In genomic region chr15:34754171-34754580, GRCh38 we compare ENCODE assay signal across 17 cellular contexts. TPM values are rescaled to one million over a fixed set of nuclear protein-coding genes. Genes with fewer than 3 reads are reported as not detected.
DNase-seq lines count a peak whose midpoint lies in the region; ATAC-seq and TF ChIP-seq lines count a peak whose summit lies in the region.
"Had no signal": no experiment of that assay in that cellular context is flagged by ENCODE, and none has a peak within 500 bp of the region (broad histone marks: within the 10 kb centered on the region; RNA-seq: fewer than 3 reads in every experiment).

No MANE protein-coding gene starts in this region.

- H2BK5ac ChIP-seq in neuronal stem cell (ENCODE audit: low read length) = no peak overlapping the region

- H2AK5ac ChIP-seq in neuronal stem cell (ENCODE audit: low read depth, low read length) = no peak overlapping the region

- H3K9ac ChIP-seq in HUES6 (ENCODE audit: low read length) (no peak overlapping the region), neuronal stem cell (ENCODE audit: low read depth, low read length, poor library complexity) (no peak overlapping the region)

- H4K8ac ChIP-seq in neuronal stem cell (ENCODE audit: low read depth, low read length) = no peak overlapping the region

- H3K36me3 ChIP-seq in HUES6 (ENCODE audit: control insufficient read depth, insufficient read depth, low read length) (no peaks in the 10 kb centered on the region), esophagus muscularis mucosa (no peaks in the 10 kb centered on the region), neuronal stem cell (replicated peaks in 1 of 2; ENCODE audit: control insufficient read depth in 2 of 2, insufficient read depth in 2 of 2, low read length in 2 of 2) (no peaks in the 10 kb centered on the region)

- CTCF ChIA-PET in activated CD4-positive, alpha-beta T cell treated with anti-CD3 and anti-CD28 coated beads, Interleukin-2, amount 10 ng/mL, durations not matched to agents 7 days and 5 days (lab: Charles Lee) = interaction anchor here (0.6 kb wide), 1 partner anchor 17 kb away, joined by 5 read pairs; no protein-coding TSS in a partner anchor

- intact Hi-C loops in esophagus muscularis mucosa (cut with DNase I) = no loop called here

- H3K36me3 Mint-ChIP-seq in activated CD4-positive, alpha-beta T cell treated with anti-CD3 and anti-CD28 coated beads, Interleukin-2, amount 10 ng/mL, durations not matched to agents 7 days and 5 days (ENCODE audit: low read depth) = no peaks in the 10 kb centered on the region

- H3K14ac ChIP-seq in neuronal stem cell (ENCODE audit: low read length) = no peak overlapping the region

- peak; percentile 58 for DNase-seq in D341Med (ENCODE audit: low spot score)
- no peak for DNase-seq in esophagus muscularis mucosa (ENCODE audit: extremely low spot score)
- no peak for DNase-seq in neuronal stem cell (ENCODE audit: low spot score)
- no peak for DNase-seq in activated CD4-positive, alpha-beta T cell treated with anti-CD3 and anti-CD28 coated beads, Interleukin-2, amount 10 ng/mL, durations not matched to agents 7 days and 5 days
- no peak for DNase-seq in middle frontal gyrus (ENCODE audit: extremely low spot score, low spot score)
- DNase-seq: activated CD4-positive, alpha-beta T cell treated with anti-CD3 and anti-CD28 coated beads for 1 hour; activated T-cell treated with anti-CD3 and anti-CD28 coated beads, Interleukin-2, amount 50 U/mL, for 1 hour; CD4-positive, alpha-beta T cell; NCI-H2081 treated with DMSO at 0.1 percent for 48 hours; OCI-M1 had no signal

- H3K4me1 Mint-ChIP-seq in activated CD4-positive, alpha-beta T cell treated with anti-CD3 and anti-CD28 coated beads, Interleukin-2, amount 10 ng/mL, durations not matched to agents 7 days and 5 days = peaks cover 7% of the 10 kb centered on the region

- H3K27me3 ChIP-seq in HUES6 (ENCODE audit: control insufficient read depth, insufficient read depth, low read length) (peaks cover 89% of the 10 kb centered on the region), esophagus muscularis mucosa (peaks cover 5 to 52% (median 24%) of the 10 kb centered on the region in 4 donors), neuronal stem cell (ENCODE audit: control insufficient read depth in 3 of 3, insufficient read depth in 3 of 3, low read depth in 1 of 3, low read length in 3 of 3) (peaks cover 18 to 66% (median 39%) of the 10 kb centered on the region in 3 experiments)

- POLR2A ChIA-PET in activated CD4-positive, alpha-beta T cell treated with anti-CD3 and anti-CD28 coated beads, Interleukin-2, amount 10 ng/mL, durations not matched to agents 7 days and 5 days (lab: Charles Lee) = no interaction called here

- peak overlapping the region; percentile 77 for H3K4me2 ChIP-seq in neuronal stem cell (ENCODE audit: insufficient read depth, low read length, poor library complexity, severe bottlenecking)

- no peak overlapping the region for H3K4ac ChIP-seq in neuronal stem cell (ENCODE audit: low read length)

- H3K27me3 Mint-ChIP-seq in activated CD4-positive, alpha-beta T cell treated with anti-CD3 and anti-CD28 coated beads, Interleukin-2, amount 10 ng/mL, durations not matched to agents 7 days and 5 days = peaks cover 66% of the 10 kb centered on the region

- WGBS in esophagus muscularis mucosa = 2% methylated on average over 18 of the region's 27 CpGs
- WGBS in neuronal stem cell (ENCODE audit: extremely low coverage in 2 of 2, insufficient read length in 2 of 2, insufficient replicate concordance in 1 of 2), 2 donors = no CpG with 5 or more reads among the region's 27 CpGs

- H3K4me3 ChIP-seq in HUES6 (ENCODE audit: low read depth, low read length) = peak overlapping the region; percentile 70
- H3K4me3 ChIP-seq in esophagus muscularis mucosa = peak overlapping the region; percentile 34 to 52 (median 42)
- H3K4me3 ChIP-seq in neuronal stem cell (ENCODE audit: low read length in 2 of 2) = no peak overlapping the region

- no peak overlapping the region for H2BK12ac ChIP-seq in neuronal stem cell (ENCODE audit: low read length)

- H3K27ac ChIP-seq in HUES6 (ENCODE audit: low read depth, low read length) = no peak overlapping the region
- H3K27ac ChIP-seq in esophagus muscularis mucosa (replicated peaks in 1 of 4) = no peak overlapping the region
- H3K27ac ChIP-seq in neuronal stem cell (replicated peaks; ENCODE audit: low read length) = no peak overlapping the region

- TF ChIP-seq POLR2A in esophagus muscularis mucosa (IDR thresholded peaks at IDR 0.05; ENCODE audit: low read depth) = no peak

- peak overlapping the region; percentile 44 for H3K23ac ChIP-seq in neuronal stem cell (ENCODE audit: low read depth, low read length, poor library complexity)

- TF ChIP-seq CTCF in esophagus muscularis mucosa (IDR thresholded peaks at IDR 0.05) = no peak

- H3K9me3 Mint-ChIP-seq in activated CD4-positive, alpha-beta T cell treated with anti-CD3 and anti-CD28 coated beads, Interleukin-2, amount 10 ng/mL, durations not matched to agents 7 days and 5 days = no peaks in the 10 kb centered on the region
- H3K9me3 Mint-ChIP-seq: CD4-positive, alpha-beta T cell had no signal

- H3K4me3 Mint-ChIP-seq in activated CD4-positive, alpha-beta T cell treated with anti-CD3 and anti-CD28 coated beads, Interleukin-2, amount 10 ng/mL, durations not matched to agents 7 days and 5 days = no peak overlapping the region
- H3K4me3 Mint-ChIP-seq: CD4-positive, alpha-beta T cell had no signal

- no peak for ATAC-seq in activated CD4-positive, CD25-positive, alpha-beta regulatory T cell treated with anti-CD3 and anti-CD28 coated beads, Interleukin-2, amount 50 U/mL, for 24 hours
- ATAC-seq: HCT116 had no signal

- H3K4me1 ChIP-seq in HUES6 (ENCODE audit: control insufficient read depth, insufficient read depth, low read length) (0 out of 2 replicates have a peak, but pooled peaks cover 2% of the 10 kb centered on the region), esophagus muscularis mucosa (peaks cover 9 to 19% (median 11%) of the 10 kb centered on the region in 4 donors), neuronal stem cell (ENCODE audit: control insufficient read depth in 2 of 2, insufficient read depth in 1 of 2, low read depth in 1 of 2, low read length in 2 of 2) (peaks cover 0 to 3% of the 10 kb centered on the region in 2 donors)

- H2BK120ac ChIP-seq in neuronal stem cell (ENCODE audit: low read depth, low read length) = no peak overlapping the region

- no peak overlapping the region for H4K91ac ChIP-seq in neuronal stem cell (ENCODE audit: low read depth, low read length, poor library complexity)

- no peak for TF ChIP-seq EP300 in esophagus muscularis mucosa (IDR thresholded peaks at IDR 0.05)

- H3K9me3 ChIP-seq in HUES6 (ENCODE audit: control insufficient read depth, insufficient read depth, low read depth, low read length) (no peaks in the 10 kb centered on the region), esophagus muscularis mucosa (no peaks in the 10 kb centered on the region), neuronal stem cell (replicated peaks in 1 of 2; ENCODE audit: control insufficient read depth in 2 of 2, insufficient read depth in 1 of 2, low read depth in 1 of 2, low read length in 2 of 2) (no peaks in the 10 kb centered on the region)

- no peak overlapping the region for H2BK15ac ChIP-seq in neuronal stem cell (ENCODE audit: low read length)

- no peak overlapping the region for H2AFZ ChIP-seq in neuronal stem cell (ENCODE audit: low read length)

- no peak overlapping the region for H3K27ac Mint-ChIP-seq in activated CD4-positive, alpha-beta T cell treated with anti-CD3 and anti-CD28 coated beads, Interleukin-2, amount 10 ng/mL, durations not matched to agents 7 days and 5 days
- H3K27ac Mint-ChIP-seq: CD4-positive, alpha-beta T cell had no signal

- no peak overlapping the region for H3K18ac ChIP-seq in neuronal stem cell (ENCODE audit: low read length)

- no peaks in the 10 kb centered on the region for H3K79me1 ChIP-seq in neuronal stem cell (ENCODE audit: low read depth, low read length)

RNA-seq across cellular contexts. Expression of gene GJD2, which starts 0.6 kb away (rescaled TPM):
- not detected for total RNA-seq in esophagus muscularis mucosa
- 0.01 TPM for polyA plus RNA-seq in neuronal stem cell (2013, experiment 1 of 2)
- not detected for polyA plus RNA-seq in neuronal stem cell (2013, experiment 2 of 2)
- total RNA-seq in activated CD4-positive, alpha-beta T cell treated with anti-CD3 and anti-CD28 coated beads, Interleukin-2, amount 10 ng/mL, durations not matched to agents 7 days and 5 days = not detected
- total RNA-seq: CD4-positive, alpha-beta T cell; dermis microvascular lymphatic vessel endothelial cell; LHCN-M2; skeletal muscle tissue had no signal
- polyA plus RNA-seq: keratinocyte had no signal

RNA-seq across cellular contexts. Expression of gene ACTC1, which starts 41.2 kb away (rescaled TPM):
- total RNA-seq in esophagus muscularis mucosa = 1 to 10 TPM; 4.7 to 8.7 (median 7.3) TPM
- polyA plus RNA-seq in neuronal stem cell (2013, experiment 1 of 2) = 15.5 TPM
- 14.2 TPM for polyA plus RNA-seq in neuronal stem cell (2013, experiment 2 of 2)
- total RNA-seq in activated CD4-positive, alpha-beta T cell treated with anti-CD3 and anti-CD28 coated beads, Interleukin-2, amount 10 ng/mL, durations not matched to agents 7 days and 5 days = not detected
- total RNA-seq: CD4-positive, alpha-beta T cell; dermis microvascular lymphatic vessel endothelial cell had no signal
- polyA plus RNA-seq: keratinocyte had no signal

Comparison
In these comparisons a context has a peak if more than half of its experiments do, and no peak if none do; other contexts are left out.
1. H3K4me3 ChIP-seq: peak in HUES6 (single experiment) and esophagus muscularis mucosa (4 of 4); none in neuronal stem cell (0 of 2).
2. RNA of gene ACTC1, which starts 41.2 kb away (total RNA-seq): 4.7 to 8.7 TPM in esophagus muscularis mucosa; not detected in activated CD4-positive, alpha-beta T cell treated with anti-CD3 and anti-CD28 coated beads, Interleukin-2, amount 10 ng/mL, durations not matched to agents 7 days and 5 days; every median in the first group is over 4 times any median in the second.